11 cellular contexts compared by ENCODE assay signal in genomic region chr11:1073261-1073724, GRCh38. TPM values are rescaled to one million over a fixed set of nuclear protein-coding genes. Genes with fewer than 3 reads are reported as not detected.
DNase-seq lines count a peak whose midpoint lies in the region; TF ChIP-seq lines count a peak whose summit lies in the region.
"Had no signal": no experiment of that assay in that cellular context is flagged by ENCODE, and none has a peak within 500 bp of the region (broad histone marks: within the 10 kb centered on the region; RNA-seq: fewer than 3 reads in every experiment).

No MANE protein-coding gene starts in this region.

- H3K4me1 Mint-ChIP-seq in chondrocyte (ENCODE audit: low read depth) = no peaks in the 10 kb centered on the region
- H3K4me1 Mint-ChIP-seq: GM23338 had no signal

- H3K36me3 Mint-ChIP-seq in chondrocyte (ENCODE audit: low read depth) = no peaks in the 10 kb centered on the region

- TF ChIP-seq CTCF in AG09319 (IDR thresholded peaks at IDR 0.05; ENCODE audit: low read depth, low read length) = no peak
- TF ChIP-seq CTCF in chondrocyte (IDR thresholded peaks at IDR 0.05) = no peak

- peaks cover 9% of the 10 kb centered on the region for H3K27me3 Mint-ChIP-seq in chondrocyte (ENCODE audit: low read depth)

- no peak overlapping the region for H3K4me3 Mint-ChIP-seq in chondrocyte (ENCODE audit: unreplicated experiment)
- H3K4me3 Mint-ChIP-seq: GM23338 had no signal

- DNase-seq in AG09319 (ENCODE audit: extremely low read depth, low read depth) = peak; percentile 10
- DNase-seq in M059J (ENCODE audit: low read depth) = peak; percentile 70
- peak; percentile 90 for DNase-seq in chondrocyte (ENCODE audit: low spot score)
- peak; percentile 13 for DNase-seq in medulla oblongata (ENCODE audit: extremely low spot score)
- DNase-seq in NCI-H526 (lab: John Stamatoyannopoulos, UW) = no peak
- no peak for DNase-seq in NCI-H2107 (lab: John Stamatoyannopoulos, UW)
- no peak for DNase-seq in RKO (ENCODE audit: low spot score)
- no peak for DNase-seq in NCI-H187 (lab: John Stamatoyannopoulos, UW)
- DNase-seq: stimulated activated CD4-positive, alpha-beta T cell treated with anti-CD3 and anti-CD28 coated beads, Interleukin-2, amount 100 ng/mL, for 24 hours had no signal

- no peak overlapping the region for H3K27ac Mint-ChIP-seq in chondrocyte (ENCODE audit: unreplicated experiment)
- H3K27ac Mint-ChIP-seq: GM23338 had no signal

- H3K9me3 Mint-ChIP-seq in chondrocyte (ENCODE audit: low read depth) = no peaks in the 10 kb centered on the region
- H3K9me3 Mint-ChIP-seq: GM23338 had no signal

RNA-seq across cellular contexts. Expression of gene MUC2, which starts 1.4 kb away (rescaled TPM):
- total RNA-seq in M059J (2014; rRNA removed; shearing (Covaris generic)) = not detected in 2 replicates
- not detected in 3 replicates for total RNA-seq in chondrocyte
- total RNA-seq: glomerular endothelial cell, GM23338 had no signal

RNA-seq across cellular contexts. Expression of gene MUC6, which starts 36.8 kb away (rescaled TPM):
- not detected in 2 replicates for total RNA-seq in M059J (2014; rRNA removed; shearing (Covaris generic))
- not detected in 3 replicates for total RNA-seq in chondrocyte
- total RNA-seq: glomerular endothelial cell, GM23338 had no signal

Comparison
In these comparisons a context has a peak if more than half of its experiments do, and no peak if none do; other contexts are left out.
1. DNase-seq: peak in AG09319 (single experiment), M059J (single experiment), chondrocyte (single experiment) and medulla oblongata (single experiment); none in NCI-H526 (0 of 2), NCI-H2107 (single experiment), RKO (single experiment) and NCI-H187 (0 of 2).